17 cellular contexts compared by ENCODE assay signal in the genomic region with DNA sequence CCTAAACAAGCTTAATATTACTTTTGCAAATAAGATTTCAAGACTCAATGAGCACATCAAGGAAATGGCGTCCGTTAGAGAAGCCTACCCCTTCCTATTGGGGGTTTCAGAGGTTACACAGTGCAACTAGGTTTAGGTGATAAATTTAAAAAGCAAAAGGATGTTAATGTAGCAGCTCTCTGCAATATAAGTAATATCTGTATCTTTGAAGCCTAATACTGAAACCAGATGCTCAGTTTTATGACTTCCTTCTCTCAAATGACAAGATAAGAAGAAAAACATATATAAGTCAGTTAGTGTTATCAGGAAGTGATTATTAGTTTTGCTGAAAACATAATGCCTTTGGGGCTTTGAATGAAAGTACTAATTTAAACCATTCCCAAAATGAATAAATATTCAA. TPM values are rescaled to one million over a fixed set of nuclear protein-coding genes. Genes with fewer than 3 reads are reported as not detected.
DNase-seq lines count a peak whose midpoint lies in the region; ATAC-seq lines count a peak whose summit lies in the region.
"Had no signal": no experiment of that assay in that cellular context is flagged by ENCODE, and none has a peak within 500 bp of the region (broad histone marks: within the 10 kb centered on the region; RNA-seq: fewer than 3 reads in every experiment).

No MANE protein-coding gene starts in this region.

- WGBS in right cardiac atrium, result 67% methylated on average over 2 of the region's 2 CpGs

- H3K27me3 ChIP-seq in right cardiac atrium (ENCODE audit: control insufficient read depth, insufficient read depth), result no peaks in the 10 kb centered on the region
- H3K27me3 ChIP-seq: body of pancreas, ovary, tibial artery had no signal

- no peaks in the 10 kb centered on the region for H3K36me3 Mint-ChIP-seq in activated T-helper 17 cell treated with anti-CD3 and anti-CD28 coated beads, Interleukin-2, amount 50 U/mL, for 72 hours (ENCODE audit: low read depth)
- H3K36me3 Mint-ChIP-seq: immature natural killer cell had no signal

- H3K4me1 Mint-ChIP-seq in activated T-helper 17 cell treated with anti-CD3 and anti-CD28 coated beads, Interleukin-2, amount 50 U/mL, for 72 hours, result peaks cover 15% of the 10 kb centered on the region
- H3K4me1 Mint-ChIP-seq: immature natural killer cell had no signal

- DNase-seq in NOMO-1 treated with DMSO at 0.1 percent for 48 hours (lab: John Stamatoyannopoulos, UW; ENCODE audit: unreplicated experiment) (peak; percentile 36), NOMO-1 treated with dmso at 0.1 percent for 144 hours (lab: John Stamatoyannopoulos, UW; ENCODE audit: unreplicated experiment) (no peak), NCI-H1694 treated with DMSO at 0.1 percent for 48 hours (lab: John Stamatoyannopoulos, UW) (no peak), right cardiac atrium (no peak)
- no peak for DNase-seq in stimulated activated CD4-positive, alpha-beta T cell treated with anti-CD3 and anti-CD28 coated beads, Interleukin-4, amount 100 ng/mL, for 4 hours
- DNase-seq: body of pancreas; effector CD4-positive, alpha-beta T cell; foreskin melanocyte; immature natural killer cell; MM.1S; ovary; tibial artery had no signal

- H3K4me3 ChIP-seq in right cardiac atrium (ENCODE audit: low read length), result no peak overlapping the region
- H3K4me3 ChIP-seq: body of pancreas, ovary, tibial artery had no signal

- H3K27ac ChIP-seq in right cardiac atrium (ENCODE audit: low read length), result no peak overlapping the region
- H3K27ac ChIP-seq: 22Rv1, body of pancreas, ovary, tibial artery had no signal

- no peak overlapping the region for H3K27ac Mint-ChIP-seq in activated T-helper 17 cell treated with anti-CD3 and anti-CD28 coated beads, Interleukin-2, amount 50 U/mL, for 72 hours
- H3K27ac Mint-ChIP-seq: immature natural killer cell had no signal

- no peaks in the 10 kb centered on the region for H3K4me1 ChIP-seq in right cardiac atrium (ENCODE audit: control insufficient read depth, insufficient read depth, low read length)
- H3K4me1 ChIP-seq: body of pancreas, tibial artery had no signal

- ATAC-seq in GM21381 (IDR thresholded peaks at IDR 0.05; ENCODE audit: unreplicated experiment) (peak; percentile 64), HG03025 (IDR thresholded peaks at IDR 0.05; ENCODE audit: low FRiP score, unreplicated experiment) (peak; percentile 51), right cardiac atrium (no peak)
- ATAC-seq in activated T-helper 17 cell treated with anti-CD3 and anti-CD28 coated beads, Interleukin-2, amount 50 U/mL, for 72 hours (replicated peaks), result peak; percentile 88
- ATAC-seq: body of pancreas had no signal

- H3K4me3 Mint-ChIP-seq in activated T-helper 17 cell treated with anti-CD3 and anti-CD28 coated beads, Interleukin-2, amount 50 U/mL, for 72 hours, result no peak overlapping the region
- H3K4me3 Mint-ChIP-seq: immature natural killer cell had no signal

- H3K9me3 ChIP-seq in right cardiac atrium (ENCODE audit: control insufficient read depth, low read length), result no peaks in the 10 kb centered on the region
- H3K9me3 ChIP-seq: body of pancreas, ovary, tibial artery had no signal

- peaks cover 8% of the 10 kb centered on the region for H3K27me3 Mint-ChIP-seq in activated T-helper 17 cell treated with anti-CD3 and anti-CD28 coated beads, Interleukin-2, amount 50 U/mL, for 72 hours

- H3K9me3 Mint-ChIP-seq in activated T-helper 17 cell treated with anti-CD3 and anti-CD28 coated beads, Interleukin-2, amount 50 U/mL, for 72 hours, result no peaks in the 10 kb centered on the region
- H3K9me3 Mint-ChIP-seq: activated T-helper 2 cell treated with anti-CD3 and anti-CD28 coated beads, Interferon-gamma antibody, Interleukin-2, Interleukin-4, amounts not matched to agents 10 μg/mL and 5 μg/mL and 100 μg/mL, durations not matched to agents 14 hours and 24 hours and 36 hours; immature natural killer cell had no signal

- intact Hi-C loops in right cardiac atrium (cut with DNase I), result no loop called here

RNA-seq across cellular contexts. Expression of gene MED13, which starts 54.3 kb away (rescaled TPM):
- total RNA-seq in activated T-helper 17 cell treated with anti-CD3 and anti-CD28 coated beads, Interleukin-2, amount 50 U/mL, for 72 hours, result 10 to 100 TPM; 48.9 to 51.3 TPM
- 10 to 100 TPM; 26.0 to 49.8 (median 34.2) TPM for total RNA-seq in right cardiac atrium
- polyA plus RNA-seq in right cardiac atrium, result 6.6 TPM

Comparison
In these comparisons a context has a peak if more than half of its experiments do, and no peak if none do; other contexts are left out.
1. ATAC-seq: peak in GM21381 (single experiment), HG03025 (single experiment) and activated T-helper 17 cell treated with anti-CD3 and anti-CD28 coated beads, Interleukin-2, amount 50 U/mL, for 72 hours (single experiment); none in right cardiac atrium (0 of 2).